16 cellular contexts compared by ENCODE assay signal in genomic region chr18:71242981-71243380, GRCh38.
DNase-seq lines count a peak whose midpoint lies in the region; TF ChIP-seq lines count a peak whose summit lies in the region.
"Had no signal": no experiment of that assay in that cellular context is flagged by ENCODE, and none has a peak within 500 bp of the region (broad histone marks: within the 10 kb centered on the region; RNA-seq: fewer than 3 reads in every experiment).

No MANE protein-coding gene starts in this region.

- TF ChIP-seq CTCF in epithelial cell of proximal tubule (conservative IDR thresholded peaks at IDR 0.05; ENCODE audit: low read depth, low read length) (no peak), neural progenitor cell (IDR thresholded peaks at IDR 0.05) (no peak), glutamatergic neuron (IDR thresholded peaks at IDR 0.05; ENCODE audit: partially characterized antibody, unreplicated experiment) (no peak)

- H3K4me1 Mint-ChIP-seq in neural progenitor cell = no peaks in the 10 kb centered on the region
- H3K4me1 Mint-ChIP-seq in glutamatergic neuron (ENCODE audit: low read depth, unreplicated experiment) = no peaks in the 10 kb centered on the region
- H3K4me1 Mint-ChIP-seq: CD4-positive, CD25-positive, alpha-beta regulatory T cell had no signal

- no peak overlapping the region for H3K27ac ChIP-seq in neural progenitor cell

- peak; percentile 53 for DNase-seq in NCI-H524 treated with DMSO at 0.1 percent for 48 hours (lab: John Stamatoyannopoulos, UW)
- peak; percentile 15 for DNase-seq in epithelial cell of proximal tubule (ENCODE audit: low read depth)
- peak; percentile 32 for DNase-seq in kidney tubule cell (ENCODE audit: low spot score)
- peak; percentile 13 for DNase-seq in neural progenitor cell (ENCODE audit: low spot score)
- no peak for DNase-seq in CD1c-positive myeloid dendritic cell (ENCODE audit: extremely low spot score)
- no peak for DNase-seq in NOMO-1 (lab: John Stamatoyannopoulos, UW; ENCODE audit: unreplicated experiment in 2 of 2)
- no peak for DNase-seq in COLO668 (lab: John Stamatoyannopoulos, UW; ENCODE audit: unreplicated experiment)
- no peak for DNase-seq in glutamatergic neuron
- DNase-seq: C1 segment of cervical spinal cord; CD4-positive, CD25-positive, alpha-beta regulatory T cell; CD8-positive, alpha-beta T cell; DMS53; DND-41; GOT3; HFFc6 had no signal

- H4K20me1 ChIP-seq in neural progenitor cell (ENCODE audit: low read depth) = no peaks in the 10 kb centered on the region

- H3K4me1 ChIP-seq in neural progenitor cell = no peaks in the 10 kb centered on the region
- H3K4me1 ChIP-seq: HAP-1 had no signal

- no peaks in the 10 kb centered on the region for H3K36me3 Mint-ChIP-seq in neural progenitor cell
- no peaks in the 10 kb centered on the region for H3K36me3 Mint-ChIP-seq in glutamatergic neuron (ENCODE audit: unreplicated experiment)
- H3K36me3 Mint-ChIP-seq: CD4-positive, CD25-positive, alpha-beta regulatory T cell; CD8-positive, alpha-beta T cell had no signal

- H3K36me3 ChIP-seq in neural progenitor cell = no peaks in the 10 kb centered on the region
- H3K36me3 ChIP-seq: HAP-1 had no signal

- no peak overlapping the region for H3K9ac ChIP-seq in neural progenitor cell

- H3K9me3 Mint-ChIP-seq in neural progenitor cell = no peaks in the 10 kb centered on the region
- no peaks in the 10 kb centered on the region for H3K9me3 Mint-ChIP-seq in glutamatergic neuron (ENCODE audit: unreplicated experiment)
- H3K9me3 Mint-ChIP-seq: CD4-positive, CD25-positive, alpha-beta regulatory T cell; CD8-positive, alpha-beta T cell had no signal

- H3K4me2 ChIP-seq in neural progenitor cell = no peak overlapping the region

- H3K27ac Mint-ChIP-seq in neural progenitor cell (no peak overlapping the region), glutamatergic neuron (ENCODE audit: unreplicated experiment) (no peak overlapping the region)
- H3K27ac Mint-ChIP-seq: CD4-positive, CD25-positive, alpha-beta regulatory T cell; CD8-positive, alpha-beta T cell; HFFc6 had no signal

- no peaks in the 10 kb centered on the region for H3K9me3 ChIP-seq in neural progenitor cell (ENCODE audit: low read depth)
- H3K9me3 ChIP-seq: HAP-1 had no signal

- H3K27me3 Mint-ChIP-seq in neural progenitor cell (ENCODE audit: insufficient read depth, low read depth) (peaks cover 2% of the 10 kb centered on the region), glutamatergic neuron (ENCODE audit: unreplicated experiment) (no peaks in the 10 kb centered on the region)
- H3K27me3 Mint-ChIP-seq: CD4-positive, CD25-positive, alpha-beta regulatory T cell had no signal

- no peaks in the 10 kb centered on the region for H3F3A ChIP-seq in neural progenitor cell (ENCODE audit: low read depth)

- H3K79me2 ChIP-seq in neural progenitor cell (ENCODE audit: low read depth) = no peaks in the 10 kb centered on the region

- no peak overlapping the region for H2AFZ ChIP-seq in neural progenitor cell (replicated peaks)

- H3K27me3 ChIP-seq in neural progenitor cell = no peaks in the 10 kb centered on the region

- H3K4me3 ChIP-seq in epithelial cell of proximal tubule (ENCODE audit: low read depth, low read length) (no peak overlapping the region), neural progenitor cell (no peak overlapping the region)
- H3K4me3 ChIP-seq: HAP-1 had no signal

- H3K4me3 Mint-ChIP-seq in neural progenitor cell (no peak overlapping the region), glutamatergic neuron (ENCODE audit: unreplicated experiment) (no peak overlapping the region)
- H3K4me3 Mint-ChIP-seq: CD4-positive, CD25-positive, alpha-beta regulatory T cell; CD8-positive, alpha-beta T cell; HFFc6 had no signal

Comparison
In these comparisons a context has a peak if more than half of its experiments do, and no peak if none do; other contexts are left out.
1. DNase-seq: peak in NCI-H524 treated with DMSO at 0.1 percent for 48 hours (single experiment), epithelial cell of proximal tubule (single experiment), kidney tubule cell (single experiment) and neural progenitor cell (single experiment); none in CD1c-positive myeloid dendritic cell (single experiment), NOMO-1 (0 of 2), COLO668 (single experiment) and glutamatergic neuron (single experiment).